In genomic region chr5:10440367-10440990, GRCh38 we compare ENCODE assay signal across 10 cellular contexts. TPM values are rescaled to one million over a fixed set of nuclear protein-coding genes. Genes with fewer than 3 reads are reported as not detected.
DNase-seq lines count a peak whose midpoint lies in the region; ATAC-seq lines count a peak whose summit lies in the region.
"Had no signal": no experiment of that assay in that cellular context is flagged by ENCODE, and none has a peak within 500 bp of the region (broad histone marks: within the 10 kb centered on the region; RNA-seq: fewer than 3 reads in every experiment).

No MANE protein-coding gene starts in this region.

- H3K4me1 ChIP-seq in subcutaneous abdominal adipose tissue (ENCODE audit: control insufficient read depth in 5 of 5, insufficient read depth in 5 of 5, low read length in 5 of 5), result peaks cover 2 to 30% (median 20%) of the 10 kb centered on the region in 5 donors

- H3K9me3 Mint-ChIP-seq in activated T-cell treated with anti-CD3 and anti-CD28 coated beads, Interleukin-2, amount 50 U/mL, for 72 hours, result peaks cover 0 to 2% of the 10 kb centered on the region in 2 donors
- peaks cover 4% of the 10 kb centered on the region for H3K9me3 Mint-ChIP-seq in activated CD8-positive, alpha-beta T cell treated with anti-CD3 and anti-CD28 coated beads, Interleukin-2, amount 10 ng/mL, durations not matched to agents 7 days and 5 days (ENCODE audit: insufficient read depth)
- no peaks in the 10 kb centered on the region for H3K9me3 Mint-ChIP-seq in immature natural killer cell

- peaks cover 0 to 12% (median 5%) of the 10 kb centered on the region in 5 donors for H3K36me3 ChIP-seq in subcutaneous abdominal adipose tissue (ENCODE audit: control insufficient read depth in 5 of 5, insufficient read depth in 5 of 5, low read length in 5 of 5)

- ATAC-seq in activated T-cell treated with anti-CD3 and anti-CD28 coated beads, Interleukin-2, amount 50 U/mL, for 72 hours (replicated peaks in 1 of 2), result no peak
- no peak for ATAC-seq in activated CD8-positive, alpha-beta T cell treated with anti-CD3 and anti-CD28 coated beads, Interleukin-2, amount 10 ng/mL, durations not matched to agents 7 days and 5 days
- no peak for ATAC-seq in GM19463 (IDR thresholded peaks at IDR 0.05; ENCODE audit: unreplicated experiment)

- H3K27me3 Mint-ChIP-seq in activated T-cell treated with anti-CD3 and anti-CD28 coated beads, Interleukin-2, amount 50 U/mL, for 72 hours (ENCODE audit: low read depth), result peaks cover 12% of the 10 kb centered on the region
- peaks cover 6% of the 10 kb centered on the region for H3K27me3 Mint-ChIP-seq in activated CD8-positive, alpha-beta T cell treated with anti-CD3 and anti-CD28 coated beads, Interleukin-2, amount 10 ng/mL, durations not matched to agents 7 days and 5 days (ENCODE audit: low read depth)
- peaks cover 2 to 8% (median 5%) of the 10 kb centered on the region in 3 donors for H3K27me3 Mint-ChIP-seq in immature natural killer cell (ENCODE audit: low read depth in 3 of 3)

- POLR2A ChIA-PET in activated CD8-positive, alpha-beta T cell treated with anti-CD3 and anti-CD28 coated beads, Interleukin-2, amount 10 ng/mL, durations not matched to agents 7 days and 5 days (lab: Charles Lee), result interaction anchor here (1.5 kb wide), 1 partner anchor 87 kb away, joined by 3 read pairs; the partner anchor contains the start of gene MARCHF6

- H3K4me1 Mint-ChIP-seq in activated T-cell treated with anti-CD3 and anti-CD28 coated beads, Interleukin-2, amount 50 U/mL, for 72 hours (ENCODE audit: low read depth), result peaks cover 27% of the 10 kb centered on the region
- H3K4me1 Mint-ChIP-seq in activated CD8-positive, alpha-beta T cell treated with anti-CD3 and anti-CD28 coated beads, Interleukin-2, amount 10 ng/mL, durations not matched to agents 7 days and 5 days (ENCODE audit: low read depth), result peaks cover 30% of the 10 kb centered on the region
- H3K4me1 Mint-ChIP-seq in immature natural killer cell, result peaks cover 35 to 38% of the 10 kb centered on the region in 2 donors

- no peak overlapping the region for H3K27ac ChIP-seq in subcutaneous abdominal adipose tissue (ENCODE audit: low read depth, low read length)
- H3K27ac ChIP-seq: epithelial cell of prostate had no signal

- CTCF ChIA-PET in activated CD8-positive, alpha-beta T cell treated with anti-CD3 and anti-CD28 coated beads, Interleukin-2, amount 10 ng/mL, durations not matched to agents 7 days and 5 days (lab: Charles Lee), result interaction anchor here (1.2 to 1.6 kb wide), 3 partner anchors 12 to 157 kb away, joined by 3 to 4 read pairs (median 3); no protein-coding TSS in a partner anchor

- H3K27ac Mint-ChIP-seq in activated T-cell treated with anti-CD3 and anti-CD28 coated beads, Interleukin-2, amount 50 U/mL, for 72 hours, result no peak overlapping the region
- H3K27ac Mint-ChIP-seq in activated CD8-positive, alpha-beta T cell treated with anti-CD3 and anti-CD28 coated beads, Interleukin-2, amount 10 ng/mL, durations not matched to agents 7 days and 5 days, result no peak overlapping the region
- H3K27ac Mint-ChIP-seq in immature natural killer cell, result peak overlapping the region in 2 of 6 donors; percentile 31 to 69

- DNase-seq in activated T-cell treated with anti-CD3 and anti-CD28 coated beads, Interleukin-2, amount 50 U/mL, for 72 hours, result no peak
- DNase-seq in activated T-cell treated with anti-CD3 and anti-CD28 coated beads for 4 hours, result no peak
- DNase-seq in activated CD8-positive, alpha-beta T cell treated with anti-CD3 and anti-CD28 coated beads, Interleukin-2, amount 10 ng/mL, durations not matched to agents 7 days and 5 days, result no peak
- no peak for DNase-seq in immature natural killer cell
- no peak for DNase-seq in T-helper 2 cell
- DNase-seq in NCI-H1048 (lab: John Stamatoyannopoulos, UW), result no peak
- DNase-seq: activated effector memory CD4-positive, alpha-beta T cell treated with anti-CD3 and anti-CD28 coated beads, Interleukin-2, amount 50 U/mL, for 16 hours had no signal

- no peaks in the 10 kb centered on the region for H3K27me3 ChIP-seq in subcutaneous abdominal adipose tissue (ENCODE audit: control insufficient read depth in 5 of 5, insufficient read depth in 4 of 5, low read length in 5 of 5)

- peak overlapping the region; percentile 86 to 91 for H3K4me3 Mint-ChIP-seq in activated T-cell treated with anti-CD3 and anti-CD28 coated beads, Interleukin-2, amount 50 U/mL, for 72 hours
- H3K4me3 Mint-ChIP-seq in activated CD8-positive, alpha-beta T cell treated with anti-CD3 and anti-CD28 coated beads, Interleukin-2, amount 10 ng/mL, durations not matched to agents 7 days and 5 days, result peak overlapping the region; percentile 17
- peak overlapping the region; percentile 50 to 89 (median 89) for H3K4me3 Mint-ChIP-seq in immature natural killer cell

- peak overlapping the region in 2 of 5 donors; percentile 82 to 85 for H3K9ac ChIP-seq in subcutaneous abdominal adipose tissue (ENCODE audit: low read length in 5 of 5)

- H3K36me3 Mint-ChIP-seq in activated T-cell treated with anti-CD3 and anti-CD28 coated beads, Interleukin-2, amount 50 U/mL, for 72 hours (ENCODE audit: insufficient read depth in 2 of 2), result peaks cover 0 to 2% of the 10 kb centered on the region in 2 donors
- peaks cover 23% of the 10 kb centered on the region for H3K36me3 Mint-ChIP-seq in activated CD8-positive, alpha-beta T cell treated with anti-CD3 and anti-CD28 coated beads, Interleukin-2, amount 10 ng/mL, durations not matched to agents 7 days and 5 days (ENCODE audit: low read depth)
- peaks cover 0 to 9% (median 0%) of the 10 kb centered on the region in 3 donors for H3K36me3 Mint-ChIP-seq in immature natural killer cell

- H3K4me3 ChIP-seq in subcutaneous abdominal adipose tissue (ENCODE audit: low read depth in 1 of 5, low read length in 5 of 5), result peak overlapping the region in 3 of 5 donors; percentile 81 to 84 (median 82)

- H3K9me3 ChIP-seq in subcutaneous abdominal adipose tissue (ENCODE audit: control insufficient read depth in 5 of 5, low read length in 5 of 5), result no peaks in the 10 kb centered on the region

RNA-seq across cellular contexts. Expression of gene ROPN1L, which starts 1.2 kb away (rescaled TPM):
- under 1 TPM; 0.26 to 0.58 TPM for total RNA-seq in activated T-cell treated with anti-CD3 and anti-CD28 coated beads, Interleukin-2, amount 50 U/mL, for 72 hours
- total RNA-seq in activated CD8-positive, alpha-beta T cell treated with anti-CD3 and anti-CD28 coated beads, Interleukin-2, amount 10 ng/mL, durations not matched to agents 7 days and 5 days, result 1 to 10 TPM; 1.4 to 2.2 TPM
- polyA plus RNA-seq in immature natural killer cell, result 1 to 10 TPM; 4.3 to 9.1 (median 5.8) TPM

Comparison
In these comparisons a context has a peak if more than half of its experiments do, and no peak if none do; other contexts are left out.
1. H3K4me3 Mint-ChIP-seq: peak in every context shown above with its lines; median percentile 89 in immature natural killer cell; 88 in activated T-cell treated with anti-CD3 and anti-CD28 coated beads, Interleukin-2, amount 50 U/mL, for 72 hours; 17 in activated CD8-positive, alpha-beta T cell treated with anti-CD3 and anti-CD28 coated beads, Interleukin-2, amount 10 ng/mL, durations not matched to agents 7 days and 5 days.